Comparison of ENCODE assay signal across 12 cellular contexts in the genomic region with DNA sequence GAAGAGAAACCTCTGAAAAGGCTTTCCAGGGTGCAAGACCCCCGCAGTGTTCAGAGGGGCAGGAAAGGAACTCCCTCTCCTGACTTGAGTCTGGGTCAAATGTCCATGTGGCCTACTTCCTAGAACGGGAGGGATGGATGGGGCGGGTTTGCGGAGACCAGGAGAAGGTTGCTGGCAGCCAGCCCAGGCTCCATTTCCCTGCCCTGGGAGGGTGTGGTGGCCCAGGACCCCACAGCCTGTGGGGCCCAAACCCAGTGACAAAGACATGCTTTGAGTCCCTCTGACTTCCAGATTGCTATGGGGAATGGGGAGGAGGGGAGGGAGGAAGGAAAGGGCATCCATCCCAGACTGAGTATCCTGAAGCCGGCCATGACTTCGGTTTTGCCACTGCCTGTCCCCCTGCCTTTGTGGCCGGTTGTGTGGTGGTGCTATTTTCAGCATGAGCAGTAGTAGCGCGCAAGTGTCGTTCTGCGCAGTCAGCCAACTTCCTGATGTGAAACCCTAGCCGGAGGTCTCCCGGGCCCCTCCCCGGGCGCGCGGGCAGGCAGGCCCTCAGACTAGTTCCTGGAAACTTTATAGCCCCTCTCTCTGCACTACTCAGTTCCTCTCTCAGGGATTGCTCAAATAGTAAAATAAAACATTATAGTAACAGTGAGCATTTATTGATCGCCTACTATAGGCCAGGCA. TPM values are rescaled to one million over a fixed set of nuclear protein-coding genes. Genes with fewer than 3 reads are reported as not detected.
DNase-seq lines count a peak whose midpoint lies in the region; ATAC-seq and TF ChIP-seq lines count a peak whose summit lies in the region.
"Had no signal": no experiment of that assay in that cellular context is flagged by ENCODE, and none has a peak within 500 bp of the region (broad histone marks: within the 10 kb centered on the region; RNA-seq: fewer than 3 reads in every experiment).

No MANE protein-coding gene starts in this region.

- H3K36me3 ChIP-seq in skeletal muscle tissue (ENCODE audit: control insufficient read depth in 3 of 3, insufficient read depth in 3 of 3, low read length in 3 of 3) = no peaks in the 10 kb centered on the region
- H3K36me3 ChIP-seq: breast epithelium had no signal

- intact Hi-C loops in activated B cell treated with CpG ODN at 0.5 μM for 24 hours (cut with micrococcal nuclease) = loop anchor here (1.0 kb wide), 1 partner anchor 10 kb away; no protein-coding TSS in a partner anchor

- no peaks in the 10 kb centered on the region for H3K36me3 Mint-ChIP-seq in activated B cell treated with CpG ODN at 0.5 μM for 24 hours (ENCODE audit: low read depth)
- H3K36me3 Mint-ChIP-seq: T-cell had no signal

- CTCF ChIA-PET in HEK293T (lab: Yijun Ruan, JAX) = no interaction called here
- CTCF ChIA-PET in activated B cell treated with CpG ODN at 0.5 μM for 24 hours (lab: Charles Lee) = no interaction called here

- no peaks in the 10 kb centered on the region for H3K9me3 ChIP-seq in skeletal muscle tissue (ENCODE audit: control insufficient read depth in 3 of 3, low read length in 3 of 3)
- H3K9me3 ChIP-seq: breast epithelium had no signal

- no peaks in the 10 kb centered on the region for H3K9me3 Mint-ChIP-seq in activated B cell treated with CpG ODN at 0.5 μM for 24 hours
- H3K9me3 Mint-ChIP-seq: T-cell had no signal

- peak overlapping the region in 1 of 3 donors; percentile 56 for H3K4me3 ChIP-seq in skeletal muscle tissue (ENCODE audit: low read length in 3 of 3)
- H3K4me3 ChIP-seq: breast epithelium had no signal

- ATAC-seq in activated B cell treated with CpG ODN at 0.5 μM for 24 hours (ENCODE audit: low read depth) = peak; percentile 61
- no peak for ATAC-seq in HG02938 (IDR thresholded peaks at IDR 0.05; ENCODE audit: unreplicated experiment)
- ATAC-seq: T-cell had no signal

- no peaks in the 10 kb centered on the region for H3K27me3 ChIP-seq in skeletal muscle tissue (ENCODE audit: control insufficient read depth in 3 of 3, insufficient read depth in 3 of 3, low read length in 3 of 3)
- H3K27me3 ChIP-seq: breast epithelium had no signal

- peaks cover 29 to 33% (median 32%) of the 10 kb centered on the region in 3 donors for H3K4me1 ChIP-seq in skeletal muscle tissue (ENCODE audit: control insufficient read depth in 3 of 3, insufficient read depth in 3 of 3, low read length in 3 of 3)

- H3K27ac ChIP-seq in skeletal muscle tissue (ENCODE audit: low read depth, low read length) = peak overlapping the region; percentile 79

- H3K27me3 Mint-ChIP-seq in activated B cell treated with CpG ODN at 0.5 μM for 24 hours = no peaks in the 10 kb centered on the region

- peak overlapping the region in 1 of 3 donors; percentile 33 for H3K9ac ChIP-seq in skeletal muscle tissue (ENCODE audit: low read depth in 1 of 3, low read length in 3 of 3)

- peak; percentile 36 for DNase-seq in HEK293T (ENCODE audit: extremely low spot score)
- DNase-seq in activated B cell treated with CpG ODN at 0.5 μM for 24 hours = peak; percentile 43
- DNase-seq in left kidney (ENCODE audit: low read depth, low spot score) = peak; percentile 96
- no peak for DNase-seq in NCI-H69 (lab: John Stamatoyannopoulos, UW)
- no peak for DNase-seq in NCI-H2227 (lab: John Stamatoyannopoulos, UW; ENCODE audit: unreplicated experiment)
- DNase-seq in dermis blood vessel endothelial cell = no peak
- DNase-seq: COR-L47, mesendoderm had no signal

- POLR2A ChIA-PET in HEK293T (lab: Yijun Ruan, JAX) = no interaction called here
- POLR2A ChIA-PET in activated B cell treated with CpG ODN at 0.5 μM for 24 hours (lab: Charles Lee) = no interaction called here

- peaks cover 52% of the 10 kb centered on the region for H3K4me1 Mint-ChIP-seq in activated B cell treated with CpG ODN at 0.5 μM for 24 hours

- H3K27ac Mint-ChIP-seq in activated B cell treated with CpG ODN at 0.5 μM for 24 hours = peak overlapping the region; percentile 50
- H3K27ac Mint-ChIP-seq: T-cell had no signal

- peak overlapping the region; percentile 44 for H3K4me3 Mint-ChIP-seq in activated B cell treated with CpG ODN at 0.5 μM for 24 hours
- H3K4me3 Mint-ChIP-seq: T-cell had no signal

- no peak for TF ChIP-seq CTCF in activated B cell treated with CpG ODN at 0.5 μM for 24 hours (IDR thresholded peaks at IDR 0.05)

TF ChIP-seq in HEK293T, 16 proteins besides CTCF, POLR2A, EP300 and RAD21:
- TF ChIP-seq FOXA1 (IDR thresholded peaks at IDR 0.05) (no peak), ARNT (IDR thresholded peaks at IDR 0.05) (no peak), HDGF (IDR thresholded peaks at IDR 0.05; ENCODE audit: borderline replicate concordance) (no peak), FOXK2 (IDR thresholded peaks at IDR 0.05) (no peak), BHLHE40 (IDR thresholded peaks at IDR 0.05; ENCODE audit: borderline replicate concordance) (no peak), CTBP1 (IDR thresholded peaks at IDR 0.05; ENCODE audit: borderline replicate concordance) (no peak), TARDBP (IDR thresholded peaks at IDR 0.05) (no peak), FOXM1 (IDR thresholded peaks at IDR 0.05; ENCODE audit: borderline replicate concordance) (no peak), SUZ12 (IDR thresholded peaks at IDR 0.05) (no peak), ZNF384 (IDR thresholded peaks at IDR 0.05) (no peak)
- TF ChIP-seq, protein P1, sequence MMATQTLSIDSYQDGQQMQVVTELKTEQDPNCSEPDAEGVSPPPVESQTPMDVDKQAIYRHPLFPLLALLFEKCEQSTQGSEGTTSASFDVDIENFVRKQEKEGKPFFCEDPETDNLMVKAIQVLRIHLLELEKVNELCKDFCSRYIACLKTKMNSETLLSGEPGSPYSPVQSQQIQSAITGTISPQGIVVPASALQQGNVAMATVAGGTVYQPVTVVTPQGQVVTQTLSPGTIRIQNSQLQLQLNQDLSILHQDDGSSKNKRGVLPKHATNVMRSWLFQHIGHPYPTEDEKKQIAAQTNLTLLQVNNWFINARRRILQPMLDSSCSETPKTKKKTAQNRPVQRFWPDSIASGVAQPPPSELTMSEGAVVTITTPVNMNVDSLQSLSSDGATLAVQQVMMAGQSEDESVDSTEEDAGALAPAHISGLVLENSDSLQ (IDR thresholded peaks at IDR 0.05) = no peak

RNA-seq across cellular contexts. Expression of gene MAGEF1, which starts 24.4 kb away (rescaled TPM):
- total RNA-seq in activated B cell treated with CpG ODN at 0.5 μM for 24 hours = 18.5 and 18.7 TPM in 2 replicates
- 36.0 TPM for total RNA-seq in skeletal muscle tissue
- total RNA-seq in dermis blood vessel endothelial cell = 12.4 and 12.9 TPM in 2 replicates

Comparison
In these comparisons a context has a peak if more than half of its experiments do, and no peak if none do; other contexts are left out.
1. DNase-seq: peak in HEK293T (single experiment), activated B cell treated with CpG ODN at 0.5 μM for 24 hours (single experiment) and left kidney (single experiment); none in NCI-H69 (single experiment), NCI-H2227 (single experiment) and dermis blood vessel endothelial cell (single experiment).